Comparison of ENCODE assay signal across 22 cellular contexts in the genomic region with DNA sequence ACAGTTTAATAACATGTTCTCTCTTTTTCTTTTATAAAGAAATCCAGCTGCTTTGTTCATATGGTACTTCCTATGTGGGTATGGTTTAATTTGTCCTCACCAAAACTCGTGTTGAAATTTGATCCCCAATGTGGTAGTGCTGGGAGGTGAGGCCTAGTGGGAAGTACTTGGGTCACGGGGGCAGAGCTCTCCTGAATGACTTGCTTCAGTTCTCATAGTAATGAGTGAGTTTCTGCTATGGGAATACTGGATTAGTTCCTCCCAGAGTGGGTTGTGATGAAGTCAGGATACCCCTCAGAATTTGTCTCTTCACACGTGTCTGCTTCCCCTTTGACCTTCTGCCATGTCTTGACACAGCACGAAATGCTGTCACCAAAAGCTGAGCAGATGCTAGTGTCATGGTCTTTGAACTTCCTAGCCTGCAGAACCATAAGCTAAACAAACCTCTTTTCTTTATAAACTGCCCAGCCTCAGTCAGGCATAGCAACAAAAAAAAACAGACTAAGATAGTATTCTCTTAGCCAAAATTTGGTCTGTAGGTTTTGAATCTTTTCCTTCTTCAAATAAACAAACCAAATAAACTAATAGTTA.
DNase-seq lines count a peak whose midpoint lies in the region; ATAC-seq and TF ChIP-seq lines count a peak whose summit lies in the region.
"Had no signal": no experiment of that assay in that cellular context is flagged by ENCODE, and none has a peak within 500 bp of the region (broad histone marks: within the 10 kb centered on the region; RNA-seq: fewer than 3 reads in every experiment).

No MANE protein-coding gene starts in this region.

- H3K4me3 ChIP-seq in HUES6 (ENCODE audit: low read depth, low read length) = peak overlapping the region; percentile 28; the same call in 1 of the 2 replicates
- H3K4me3 ChIP-seq: dorsolateral prefrontal cortex, GM23248, Peyer's patch, skin epidermis had no signal

- H3K36me3 Mint-ChIP-seq in nephron progenitor cell (ENCODE audit: low read depth) = no peaks in the 10 kb centered on the region
- H3K36me3 Mint-ChIP-seq: CD4-positive, CD25-positive, alpha-beta regulatory T cell had no signal

- peak; percentile 9 for DNase-seq in NCI-H2029 treated with DMSO at 0.1 percent for 48 hours (lab: John Stamatoyannopoulos, UW)
- DNase-seq in NCI-H2029 (lab: John Stamatoyannopoulos, UW) = no peak
- peak; percentile 55 for DNase-seq in SK-MEL-5 (ENCODE audit: low read depth, low spot score)
- DNase-seq in nephron progenitor cell = peak; percentile 21
- DNase-seq in hypothalamus (lab: John Stamatoyannopoulos, UW) = no peak
- no peak for DNase-seq in effector CD4-positive, alpha-beta T cell
- no peak for DNase-seq in left cardiac atrium
- DNase-seq: activated CD8-positive, alpha-beta memory T cell treated with anti-CD3 and anti-CD28 coated beads for 24 hours; activated gamma-delta T cell; activated T-cell treated with anti-CD3 and anti-CD28 coated beads, Interleukin-2, amount 50 U/mL, for 1 hour; CD4-positive, CD25-positive, alpha-beta regulatory T cell; dorsolateral prefrontal cortex; GM23248; IMR-90; kidney glomerular epithelial cell; NCI-H1105 treated with DMSO at 0.1 percent for 48 hours; NCI-H2227 treated with DMSO at 0.1 percent for 48 hours; Peyer's patch; trophoblast cell had no signal

- no peaks in the 10 kb centered on the region for H3K27me3 ChIP-seq in HUES6 (ENCODE audit: control insufficient read depth, insufficient read depth, low read length)
- H3K27me3 ChIP-seq: dorsolateral prefrontal cortex, Peyer's patch had no signal

- H3K9me3 ChIP-seq in HUES6 (ENCODE audit: control insufficient read depth, insufficient read depth, low read depth, low read length) = no peaks in the 10 kb centered on the region
- H3K9me3 ChIP-seq: Peyer's patch had no signal

- peaks cover 4% of the 10 kb centered on the region for H3K9me3 Mint-ChIP-seq in nephron progenitor cell

- TF ChIP-seq CTCF in nephron progenitor cell (IDR thresholded peaks at IDR 0.05) = no peak

- in situ Hi-C loops in SK-MEL-5 (cut with HindIII; ENCODE audit: low pct_unique_long_range_greater_than_20kb, low sequenced_read_pairs) = no loop called here

- H3K9ac ChIP-seq in HUES6 (ENCODE audit: low read length) = no peak overlapping the region
- H3K9ac ChIP-seq: GM23248 had no signal

- peak overlapping the region; percentile 54 for H3K4me3 Mint-ChIP-seq in nephron progenitor cell
- H3K4me3 Mint-ChIP-seq: CD4-positive, CD25-positive, alpha-beta regulatory T cell had no signal

- no peak overlapping the region for H3K27ac ChIP-seq in HUES6 (ENCODE audit: low read depth, low read length)
- H3K27ac ChIP-seq: 22Rv1, dorsolateral prefrontal cortex, GM23248, Peyer's patch, skin epidermis had no signal

- no peak for ATAC-seq in left cardiac atrium

- H3K4me1 Mint-ChIP-seq in nephron progenitor cell = peaks cover 30% of the 10 kb centered on the region
- H3K4me1 Mint-ChIP-seq: CD4-positive, CD25-positive, alpha-beta regulatory T cell had no signal

- peaks cover 35% of the 10 kb centered on the region for H3K4me1 ChIP-seq in HUES6 (ENCODE audit: control insufficient read depth, insufficient read depth, low read length)
- H3K4me1 ChIP-seq: Peyer's patch had no signal

- intact Hi-C loops in left cardiac atrium (cut with DNase I) = no loop called here

- peak overlapping the region; percentile 79 for H3K27ac Mint-ChIP-seq in nephron progenitor cell
- H3K27ac Mint-ChIP-seq: CD4-positive, CD25-positive, alpha-beta regulatory T cell had no signal

- H3K36me3 ChIP-seq in HUES6 (ENCODE audit: control insufficient read depth, insufficient read depth, low read length) = peaks cover 3% of the 10 kb centered on the region; the same call in 1 of the 2 replicates
- H3K36me3 ChIP-seq: Peyer's patch had no signal

- H3K27me3 Mint-ChIP-seq in nephron progenitor cell (ENCODE audit: low read depth, poor library complexity) = peaks cover 33% of the 10 kb centered on the region
- H3K27me3 Mint-ChIP-seq: CD4-positive, CD25-positive, alpha-beta regulatory T cell had no signal

Comparison
In these comparisons a context has a peak if more than half of its experiments do, and no peak if none do; other contexts are left out.
1. DNase-seq: peak in NCI-H2029 treated with DMSO at 0.1 percent for 48 hours (single experiment), SK-MEL-5 (single experiment) and nephron progenitor cell (single experiment); none in NCI-H2029 (single experiment), hypothalamus (0 of 51), effector CD4-positive, alpha-beta T cell (single experiment) and left cardiac atrium (single experiment).